8 cellular contexts compared by ENCODE assay signal in genomic region chr2:186485871-186486650, GRCh38. TPM values are rescaled to one million over a fixed set of nuclear protein-coding genes. Genes with fewer than 3 reads are reported as not detected.
DNase-seq lines count a peak whose midpoint lies in the region; ATAC-seq and TF ChIP-seq lines count a peak whose summit lies in the region.

Gene ZC3H15 (plus strand): TSS chr2:186486260. CDS start chr2:186486383, 123 bp downstream.

- DNase-seq in AG08395 (ENCODE audit: low spot score) (peak; percentile 99), NCI-H345 treated with DMSO at 0.1 percent for 48 hours (lab: John Stamatoyannopoulos, UW; ENCODE audit: unreplicated experiment) (peak; percentile 87), immature natural killer cell (peak; percentile 97), spleen (peak; percentile 100)
- DNase-seq in activated CD4-positive, CD25-positive, alpha-beta regulatory T cell (lab: John Stamatoyannopoulos, UW), result peak; percentile 88 to 94 (median 90)
- DNase-seq in central memory CD4-positive, alpha-beta T cell, result peak; percentile 97

- peak in 2 of 3 donors; percentile 5 to 49 for TF ChIP-seq POLR2A in spleen (IDR thresholded peaks at IDR 0.05)

- peak in 3 of 11 experiments; percentile 6 to 39 (median 23) for TF ChIP-seq CTCF in spleen (IDR thresholded peaks at IDR 0.05 in 8 of 11, conservative IDR thresholded peaks at IDR 0.05 in 3 of 11)

- H3K9me3 Mint-ChIP-seq in immature natural killer cell, result no peaks in the 10 kb centered on the region

- peaks cover 60 to 73% of the 10 kb centered on the region in 2 donors for H3K4me1 Mint-ChIP-seq in immature natural killer cell

- H3K4me1 ChIP-seq in spleen, result peaks cover 42 to 68% (median 63%) of the 10 kb centered on the region in 6 donors

- peaks cover 13 to 18% (median 14%) of the 10 kb centered on the region in 3 donors for H3K27me3 Mint-ChIP-seq in immature natural killer cell (ENCODE audit: low read depth in 3 of 3)

- peak within 1 kb of the TSS; percentile 87 to 97 (median 94) for H3K27ac ChIP-seq in spleen

- peak within 1 kb of the TSS; percentile 98 to 99 (median 98) for H3K4me3 Mint-ChIP-seq in immature natural killer cell

- intact Hi-C loops in spleen (cut with DNase I; ENCODE audit: low total_unique reads), result no loop called here

- ATAC-seq in GM18909 (IDR thresholded peaks at IDR 0.05; ENCODE audit: poor library complexity, unreplicated experiment), result peak; percentile 85
- peak; percentile 81 for ATAC-seq in HG03175 (IDR thresholded peaks at IDR 0.05; ENCODE audit: unreplicated experiment)

- H3K4me3 ChIP-seq in spleen, result peak within 1 kb of the TSS; percentile 70 to 99 (median 90)

- 0 to 1% (median 0%) methylated on average over 48 to 63 of the region's 63 CpGs for WGBS in spleen, 5 donors

- no peaks in the 10 kb centered on the region for H3K36me3 ChIP-seq in spleen

- H3K27ac Mint-ChIP-seq in immature natural killer cell, result peak within 1 kb of the TSS; percentile 98 to 100 (median 99)

- no peaks in the 10 kb centered on the region for H3K27me3 ChIP-seq in spleen (replicated peaks in 1 of 7)

- no peaks in the 10 kb centered on the region for H3K9me3 ChIP-seq in spleen

- H3K36me3 Mint-ChIP-seq in immature natural killer cell, result no peaks in the 10 kb centered on the region

RNA-seq across cellular contexts. Expression of gene ZC3H15, which starts in this region (rescaled TPM):
- polyA plus RNA-seq in immature natural killer cell, result 10 to 100 TPM; 57.5 to 59.8 (median 57.8) TPM
- total RNA-seq in spleen, result 10 to 100 TPM; 40.6 to 62.6 (median 53.1) TPM
- 10 to 100 TPM; 38.2 to 52.7 (median 47.6) TPM for polyA plus RNA-seq in spleen

Comparison
In these comparisons a context has a peak if more than half of its experiments do, and no peak if none do; other contexts are left out.
1. Peak in every context shown above with its lines: DNase-seq, ATAC-seq, H3K4me3 ChIP-seq and H3K27ac ChIP-seq.